Comparison of ENCODE assay signal across 1 cellular context in genomic region chr1:178540204-178540603, GRCh38.
TF ChIP-seq lines count a peak whose summit lies in the region.

No MANE protein-coding gene starts in this region.

TF ChIP-seq in HepG2, 621 proteins besides CTCF, POLR2A, EP300 and RAD21:
- no peak for TF ChIP-seq ZNF367 (CRISPR knock-in tag; IDR thresholded peaks at IDR 0.05; ENCODE audit: borderline replicate concordance)
- no peak for TF ChIP-seq PRMT3 (CRISPR knock-in tag; IDR thresholded peaks at IDR 0.05; ENCODE audit: borderline replicate concordance, low read depth)
- TF ChIP-seq ZC3H13 (CRISPR knock-in tag; IDR thresholded peaks at IDR 0.05): no peak
- no peak for TF ChIP-seq JUND (CRISPR knock-in tag; IDR thresholded peaks at IDR 0.05)
- TF ChIP-seq ZNF574 (CRISPR knock-in tag; IDR thresholded peaks at IDR 0.05): no peak
- TF ChIP-seq CBX2 (IDR thresholded peaks at IDR 0.05; ENCODE audit: low read depth, low read length): no peak
- no peak for TF ChIP-seq CBX2 (CRISPR knock-in tag; IDR thresholded peaks at IDR 0.05; ENCODE audit: low read depth)
- TF ChIP-seq ZNF724P (CRISPR knock-in tag; IDR thresholded peaks at IDR 0.05; ENCODE audit: borderline replicate concordance): no peak
- TF ChIP-seq ZNF567 (CRISPR knock-in tag; IDR thresholded peaks at IDR 0.05; ENCODE audit: borderline replicate concordance): no peak
- TF ChIP-seq JDP2 (CRISPR knock-in tag; IDR thresholded peaks at IDR 0.05; ENCODE audit: borderline replicate concordance): no peak
- no peak for TF ChIP-seq AFF4 (CRISPR knock-in tag; IDR thresholded peaks at IDR 0.05)
TF ChIP-seq in HepG2: peak in this region for 0.
